In genomic region chr2:64017811-64018714, GRCh38 we compare ENCODE assay signal across 8 cellular contexts. TPM values are rescaled to one million over a fixed set of nuclear protein-coding genes. Genes with fewer than 3 reads are reported as not detected.
A peak's percentile ranks its signal among the peaks of the same experiment; 100 is the strongest.
DNase-seq lines count a peak whose midpoint lies in the region; ATAC-seq and TF ChIP-seq lines count a peak whose summit lies in the region.

No MANE protein-coding gene starts in this region.

- peaks cover 35% of the 10 kb centered on the region for H4K20me1 ChIP-seq in osteoblast (ENCODE audit: insufficient read depth, low read length)

- no peaks in the 10 kb centered on the region for H3K27me3 ChIP-seq in osteoblast (ENCODE audit: insufficient read depth, low read length)

- peak overlapping the region; percentile 82 for H3K4me3 ChIP-seq in osteoblast (ENCODE audit: insufficient read depth, low read length)

- no peak for DNase-seq in T-helper 1 cell
- DNase-seq in NCI-H1105 treated with DMSO at 0.1 percent for 48 hours (lab: John Stamatoyannopoulos, UW) = peak; percentile 47
- no peak for DNase-seq in WTC11 (ENCODE audit: low spot score)
- peak; percentile 40 for DNase-seq in foreskin melanocyte
- peak; percentile 82 for DNase-seq in osteoblast (ENCODE audit: insufficient read length, low spot score, missing footprints)
- DNase-seq in stimulated activated CD4-positive, alpha-beta T cell treated with anti-CD3 and anti-CD28 coated beads, Interleukin-4, amount 100 ng/mL, for 24 hours = no peak

- CTCF ChIA-PET in WTC11 (lab: Charles Lee) = interaction anchor here (0.6 to 1.3 kb wide), 4 partner anchors 9 to 453 kb away, joined by 3 to 6 read pairs (median 4); no protein-coding TSS in a partner anchor

- H3K27ac Mint-ChIP-seq in T-helper 1 cell treated with Interleukin-12 subunit alpha and Interleukin-12 subunit beta and Interleukin-4 antibody, amounts not matched to agents 30 μg/mL and 1 μg/mL, for 36 hours = peak overlapping the region; percentile 99
- peak overlapping the region; percentile 96 for H3K27ac Mint-ChIP-seq in WTC11

- H3K4me1 ChIP-seq in osteoblast (ENCODE audit: insufficient read depth, low read length) = peaks cover 9% of the 10 kb centered on the region

- POLR2A ChIA-PET in WTC11 (lab: Charles Lee) = no interaction called here

- peaks cover 58% of the 10 kb centered on the region for H3K79me2 ChIP-seq in osteoblast (ENCODE audit: insufficient read depth, low read length)

- H2AFZ ChIP-seq in osteoblast (ENCODE audit: low read length) = peak overlapping the region; percentile 73

- peak overlapping the region; percentile 81 for H3K4me2 ChIP-seq in osteoblast (ENCODE audit: insufficient read depth, low read length)

- H3K36me3 Mint-ChIP-seq in T-helper 1 cell treated with Interleukin-12 subunit alpha and Interleukin-12 subunit beta and Interleukin-4 antibody, amounts not matched to agents 30 μg/mL and 1 μg/mL, for 36 hours (ENCODE audit: low read depth) = peaks cover 13% of the 10 kb centered on the region
- H3K36me3 Mint-ChIP-seq in WTC11 = no peaks in the 10 kb centered on the region

- no peaks in the 10 kb centered on the region for H3K9me3 Mint-ChIP-seq in T-helper 1 cell treated with Interleukin-12 subunit alpha and Interleukin-12 subunit beta and Interleukin-4 antibody, amounts not matched to agents 30 μg/mL and 1 μg/mL, for 36 hours
- H3K9me3 Mint-ChIP-seq in WTC11 = no peaks in the 10 kb centered on the region

- peaks cover 43% of the 10 kb centered on the region for H3K4me1 Mint-ChIP-seq in T-helper 1 cell treated with Interleukin-12 subunit alpha and Interleukin-12 subunit beta and Interleukin-4 antibody, amounts not matched to agents 30 μg/mL and 1 μg/mL, for 36 hours (ENCODE audit: low read depth)
- H3K4me1 Mint-ChIP-seq in WTC11 = peaks cover 19% of the 10 kb centered on the region

- no peaks in the 10 kb centered on the region for H3K9me3 ChIP-seq in osteoblast (ENCODE audit: low read depth, low read length)

- no peaks in the 10 kb centered on the region for H3K27me3 Mint-ChIP-seq in T-helper 1 cell treated with Interleukin-12 subunit alpha and Interleukin-12 subunit beta and Interleukin-4 antibody, amounts not matched to agents 30 μg/mL and 1 μg/mL, for 36 hours (ENCODE audit: low read depth)
- no peaks in the 10 kb centered on the region for H3K27me3 Mint-ChIP-seq in WTC11 (ENCODE audit: low read depth)

- H3K36me3 ChIP-seq in osteoblast (ENCODE audit: insufficient read depth, low read length) = no peaks in the 10 kb centered on the region

- ATAC-seq in WTC11 (no peak), esophagus mucosa (no peak)

- peak overlapping the region; percentile 89 for H3K27ac ChIP-seq in osteoblast (ENCODE audit: low read depth, low read length)

- TF ChIP-seq CTCF in WTC11 (IDR thresholded peaks at IDR 0.05) (no peak), osteoblast (IDR thresholded peaks at IDR 0.05; ENCODE audit: extremely low read depth, low read depth, low read length) (no peak)

- H3K4me3 Mint-ChIP-seq in T-helper 1 cell treated with Interleukin-12 subunit alpha and Interleukin-12 subunit beta and Interleukin-4 antibody, amounts not matched to agents 30 μg/mL and 1 μg/mL, for 36 hours = peak overlapping the region; percentile 100
- peak overlapping the region; percentile 97 for H3K4me3 Mint-ChIP-seq in WTC11

TF ChIP-seq in WTC11, 78 proteins besides CTCF, POLR2A, EP300 and RAD21:
- TF ChIP-seq NR2C2 (CRISPR knock-in tag; IDR thresholded peaks at IDR 0.05) (no peak), NR3C1 (CRISPR knock-in tag; conservative IDR thresholded peaks at IDR 0.05; ENCODE audit: low read depth) (no peak), ZNF121 (CRISPR knock-in tag; IDR thresholded peaks at IDR 0.05) (no peak), MAX (CRISPR knock-in tag; IDR thresholded peaks at IDR 0.05) (no peak), SMAD4 (CRISPR knock-in tag; IDR thresholded peaks at IDR 0.05) (no peak), USF2 (CRISPR knock-in tag; IDR thresholded peaks at IDR 0.05) (no peak), ZNF423 (CRISPR knock-in tag; IDR thresholded peaks at IDR 0.05) (no peak), RORB (CRISPR knock-in tag; IDR thresholded peaks at IDR 0.05) (no peak), GRHL2 (CRISPR knock-in tag; IDR thresholded peaks at IDR 0.05; ENCODE audit: insufficient replicate concordance, severe bottlenecking) (no peak), ZNF416 (CRISPR knock-in tag; IDR thresholded peaks at IDR 0.05) (no peak), KAT7 (CRISPR knock-in tag; IDR thresholded peaks at IDR 0.05; ENCODE audit: borderline replicate concordance) (no peak), FOXK1 (CRISPR knock-in tag; IDR thresholded peaks at IDR 0.05) (no peak)
- TF ChIP-seq, protein P1, sequence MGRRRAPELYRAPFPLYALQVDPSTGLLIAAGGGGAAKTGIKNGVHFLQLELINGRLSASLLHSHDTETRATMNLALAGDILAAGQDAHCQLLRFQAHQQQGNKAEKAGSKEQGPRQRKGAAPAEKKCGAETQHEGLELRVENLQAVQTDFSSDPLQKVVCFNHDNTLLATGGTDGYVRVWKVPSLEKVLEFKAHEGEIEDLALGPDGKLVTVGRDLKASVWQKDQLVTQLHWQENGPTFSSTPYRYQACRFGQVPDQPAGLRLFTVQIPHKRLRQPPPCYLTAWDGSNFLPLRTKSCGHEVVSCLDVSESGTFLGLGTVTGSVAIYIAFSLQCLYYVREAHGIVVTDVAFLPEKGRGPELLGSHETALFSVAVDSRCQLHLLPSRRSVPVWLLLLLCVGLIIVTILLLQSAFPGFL (CRISPR knock-in tag; IDR thresholded peaks at IDR 0.05; ENCODE audit: borderline replicate concordance) = no peak
- TF ChIP-seq, protein P2, sequence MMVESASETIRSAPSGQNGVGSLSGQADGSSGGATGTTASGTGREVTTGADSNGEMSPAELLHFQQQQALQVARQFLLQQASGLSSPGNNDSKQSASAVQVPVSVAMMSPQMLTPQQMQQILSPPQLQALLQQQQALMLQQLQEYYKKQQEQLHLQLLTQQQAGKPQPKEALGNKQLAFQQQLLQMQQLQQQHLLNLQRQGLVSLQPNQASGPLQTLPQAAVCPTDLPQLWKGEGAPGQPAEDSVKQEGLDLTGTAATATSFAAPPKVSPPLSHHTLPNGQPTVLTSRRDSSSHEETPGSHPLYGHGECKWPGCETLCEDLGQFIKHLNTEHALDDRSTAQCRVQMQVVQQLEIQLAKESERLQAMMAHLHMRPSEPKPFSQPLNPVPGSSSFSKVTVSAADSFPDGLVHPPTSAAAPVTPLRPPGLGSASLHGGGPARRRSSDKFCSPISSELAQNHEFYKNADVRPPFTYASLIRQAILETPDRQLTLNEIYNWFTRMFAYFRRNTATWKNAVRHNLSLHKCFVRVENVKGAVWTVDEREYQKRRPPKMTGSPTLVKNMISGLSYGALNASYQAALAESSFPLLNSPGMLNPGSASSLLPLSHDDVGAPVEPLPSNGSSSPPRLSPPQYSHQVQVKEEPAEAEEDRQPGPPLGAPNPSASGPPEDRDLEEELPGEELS (CRISPR knock-in tag; IDR thresholded peaks at IDR 0.05) = no peak
TF ChIP-seq in WTC11: peak in this region for 0.

RNA-seq across cellular contexts. Expression of gene VPS54, which starts 1.2 kb away (rescaled TPM):
- 12.4 to 14.6 TPM (median 13.5 TPM) in 3 replicates for total RNA-seq in WTC11 (2021)
- 18.8 and 20.6 TPM in 2 replicates for total RNA-seq in osteoblast
- total RNA-seq in esophagus mucosa = 12.6 TPM

Comparison
In these comparisons a context has a peak if more than half of its experiments do, and no peak if none do; other contexts are left out.
1. DNase-seq: peak in NCI-H1105 treated with DMSO at 0.1 percent for 48 hours (single experiment), foreskin melanocyte (single experiment) and osteoblast (single experiment); none in T-helper 1 cell (0 of 5), WTC11 (single experiment) and stimulated activated CD4-positive, alpha-beta T cell treated with anti-CD3 and anti-CD28 coated beads, Interleukin-4, amount 100 ng/mL, for 24 hours (single experiment).